Comparison of ENCODE assay signal across 8 cellular contexts in genomic region chr7:47979832-47980181, GRCh38. TPM values are rescaled to one million over a fixed set of nuclear protein-coding genes. Genes with fewer than 3 reads are reported as not detected.
DNase-seq lines count a peak whose midpoint lies in the region; ATAC-seq and TF ChIP-seq lines count a peak whose summit lies in the region.

No MANE protein-coding gene starts in this region.

- peaks cover 16 to 34% (median 31%) of the 10 kb centered on the region in 7 donors for H3K4me1 Mint-ChIP-seq in naive thymus-derived CD4-positive, alpha-beta T cell

- H3K9me3 ChIP-seq in AG04450 (ENCODE audit: control insufficient read depth, insufficient read depth, low read length): no peaks in the 10 kb centered on the region
- H3K9me3 ChIP-seq in naive thymus-derived CD4-positive, alpha-beta T cell (ENCODE audit: control insufficient read depth in 2 of 3, low read length in 3 of 3): no peaks in the 10 kb centered on the region

- H3K4me3 Mint-ChIP-seq in naive thymus-derived CD4-positive, alpha-beta T cell: peak overlapping the region; percentile 81 to 99 (median 94)

- H3K4me2 ChIP-seq in KMS-11: peak overlapping the region; percentile 49

- H3K27ac ChIP-seq in AG04450 (ENCODE audit: low read depth, low read length) (no peak overlapping the region), KMS-11 (no peak overlapping the region)
- H3K27ac ChIP-seq in naive thymus-derived CD4-positive, alpha-beta T cell (ENCODE audit: low read depth, low read length): peak overlapping the region; percentile 94

- no peaks in the 10 kb centered on the region for H4K20me1 ChIP-seq in KMS-11 (ENCODE audit: insufficient read depth)

- no peaks in the 10 kb centered on the region for H3K9me3 Mint-ChIP-seq in naive thymus-derived CD4-positive, alpha-beta T cell

- peaks cover 19% of the 10 kb centered on the region; the same call in 1 of the 2 replicates for H3K79me2 ChIP-seq in KMS-11 (ENCODE audit: insufficient read depth, low read depth)

- intact Hi-C loops in naive thymus-derived CD4-positive, alpha-beta T cell (cut with micrococcal nuclease): loop anchor here (1.0 kb wide), 5 partner anchors 11 to 130 kb away; partner anchors contain the start of genes C7orf57 (in 2 of the 2) and UPP1 (in 2 of the 2)

- peak overlapping the region; percentile 62; the same call in 1 of the 2 replicates for H3K9ac ChIP-seq in KMS-11

- no peak for ATAC-seq in naive thymus-derived CD4-positive, alpha-beta T cell
- ATAC-seq in HG03442 (IDR thresholded peaks at IDR 0.05; ENCODE audit: unreplicated experiment) (no peak), HG02588 (IDR thresholded peaks at IDR 0.05; ENCODE audit: unreplicated experiment) (no peak), HG03139 (IDR thresholded peaks at IDR 0.05; ENCODE audit: unreplicated experiment) (no peak)

- no peaks in the 10 kb centered on the region for H3K27me3 Mint-ChIP-seq in naive thymus-derived CD4-positive, alpha-beta T cell

- peak overlapping the region in 8 of 9 donors; percentile 93 to 100 (median 99) for H3K27ac Mint-ChIP-seq in naive thymus-derived CD4-positive, alpha-beta T cell

- H3K4me3 ChIP-seq in AG04450 (ENCODE audit: low read depth, low read length) (peak overlapping the region; percentile 85), KMS-11 (IDR thresholded peaks at IDR 0.05; ENCODE audit: insufficient read depth, low read depth, low read length) (no peak overlapping the region), choroid plexus epithelial cell (ENCODE audit: low read depth, low read length) (peak overlapping the region; percentile 75)
- H3K4me3 ChIP-seq in naive thymus-derived CD4-positive, alpha-beta T cell (ENCODE audit: low read length): peak overlapping the region; percentile 90

- peak overlapping the region; percentile 64 for H2AFZ ChIP-seq in KMS-11 (ENCODE audit: low read depth)

- TF ChIP-seq CTCF in AG04450 (IDR thresholded peaks at IDR 0.05; ENCODE audit: low read depth, low read length) (no peak), KMS-11 (conservative IDR thresholded peaks at IDR 0.05; ENCODE audit: low read depth, low read length) (no peak), choroid plexus epithelial cell (conservative IDR thresholded peaks at IDR 0.05; ENCODE audit: low read depth, low read length) (no peak)

- H3K36me3 ChIP-seq in KMS-11 (ENCODE audit: insufficient read depth): no peaks in the 10 kb centered on the region
- H3K36me3 ChIP-seq in naive thymus-derived CD4-positive, alpha-beta T cell (ENCODE audit: control insufficient read depth in 2 of 3, insufficient read depth in 3 of 3, low read length in 3 of 3): peaks cover 14 to 26% (median 18%) of the 10 kb centered on the region in 3 experiments

- CTCF ChIA-PET in AG04450 (lab: Charles Lee): interaction anchor here (1.5 kb wide), 1 partner anchor 131 kb away, joined by 3 read pairs; no protein-coding TSS in a partner anchor
- CTCF ChIA-PET in naive thymus-derived CD4-positive, alpha-beta T cell (lab: Charles Lee): interaction anchor here (1.4 kb wide), 1 partner anchor 12 kb away, joined by 5 read pairs; no protein-coding TSS in a partner anchor

- H3K4me1 ChIP-seq in KMS-11 (ENCODE audit: low read depth, poor library complexity, severe bottlenecking): peaks cover 13% of the 10 kb centered on the region
- peaks cover 10 to 13% of the 10 kb centered on the region in 2 donors for H3K4me1 ChIP-seq in naive thymus-derived CD4-positive, alpha-beta T cell (ENCODE audit: control insufficient read depth in 2 of 2, insufficient read depth in 2 of 2, low read length in 2 of 2)

- POLR2A ChIA-PET in AG04450 (lab: Yijun Ruan, JAX): no interaction called here
- POLR2A ChIA-PET in naive thymus-derived CD4-positive, alpha-beta T cell (lab: Charles Lee): interaction anchor here (0.9 to 1.6 kb wide), 5 partner anchors 9 to 131 kb away, joined by 3 to 5 read pairs (median 4); partner anchors contain the start of gene UPP1

- peaks cover 4 to 20% (median 16%) of the 10 kb centered on the region in 5 donors for H3K36me3 Mint-ChIP-seq in naive thymus-derived CD4-positive, alpha-beta T cell

- H3K27me3 ChIP-seq in AG04450 (ENCODE audit: control insufficient read depth, insufficient read depth, low read length) (no peaks in the 10 kb centered on the region), KMS-11 (ENCODE audit: insufficient read depth, low read depth) (no peaks in the 10 kb centered on the region)
- no peaks in the 10 kb centered on the region for H3K27me3 ChIP-seq in naive thymus-derived CD4-positive, alpha-beta T cell (ENCODE audit: control insufficient read depth in 2 of 2, insufficient read depth in 2 of 2, low read length in 2 of 2)

- DNase-seq in AG04450 (ENCODE audit: low read depth, low spot score) (no peak), choroid plexus epithelial cell (ENCODE audit: low read depth) (no peak), GM03348 (ENCODE audit: low spot score) (no peak)
- DNase-seq in naive thymus-derived CD4-positive, alpha-beta T cell: no peak

RNA-seq across cellular contexts. Expression of gene HUS1, which starts 0.4 kb away (rescaled TPM):
- 20.0 and 27.9 TPM in 2 replicates for polyA plus RNA-seq in AG04450 (2011; rRNA removed)
- 25.1 and 26.3 TPM in 2 replicates for polyA minus RNA-seq in AG04450 (2011; rRNA and poly(A)+ RNA removed)
- 10 to 100 TPM; 39.2 to 84.0 (median 79.2) TPM for total RNA-seq in naive thymus-derived CD4-positive, alpha-beta T cell
- polyA plus RNA-seq in naive thymus-derived CD4-positive, alpha-beta T cell: 10 to 100 TPM; 36.1 to 44.0 TPM

RNA-seq across cellular contexts. Expression of gene PKD1L1, which starts 31.5 kb away (rescaled TPM):
- 0.01 TPM in 2 replicates for polyA plus RNA-seq in AG04450 (2011; rRNA removed)
- not detected in 2 replicates for polyA minus RNA-seq in AG04450 (2011; rRNA and poly(A)+ RNA removed)
- 1 to 10 TPM in 2 of 5 experiments, under 1 TPM in 3; 0.07 to 1.5 (median 0.95) TPM for total RNA-seq in naive thymus-derived CD4-positive, alpha-beta T cell
- under 1 TPM in 1 of 2 donors, not detected in 1; 0.08 TPM for polyA plus RNA-seq in naive thymus-derived CD4-positive, alpha-beta T cell

RNA-seq across cellular contexts. Expression of gene SUN3, which starts 49.1 kb away (rescaled TPM):
- not detected in 2 replicates for polyA plus RNA-seq in AG04450 (2011; rRNA removed)
- not detected in 2 replicates for polyA minus RNA-seq in AG04450 (2011; rRNA and poly(A)+ RNA removed)
- total RNA-seq in naive thymus-derived CD4-positive, alpha-beta T cell: 1 to 10 TPM in 1 of 5 experiments, under 1 TPM in 2, not detected in 2; 0.53 to 1.5 (median 0.84) TPM
- 1 to 10 TPM in 1 of 2 donors, not detected in 1; 2.7 TPM for polyA plus RNA-seq in naive thymus-derived CD4-positive, alpha-beta T cell

RNA-seq across cellular contexts. Expression of gene C7orf57, which starts 55.5 kb away (rescaled TPM):
- polyA plus RNA-seq in AG04450 (2011; rRNA removed): not detected in 2 replicates
- not detected in 2 replicates for polyA minus RNA-seq in AG04450 (2011; rRNA and poly(A)+ RNA removed)
- under 1 TPM in 2 of 5 experiments, not detected in 3; 0.17 to 0.80 TPM for total RNA-seq in naive thymus-derived CD4-positive, alpha-beta T cell
- polyA plus RNA-seq in naive thymus-derived CD4-positive, alpha-beta T cell: under 1 TPM; 0.08 to 0.13 TPM
